17 cellular contexts compared by ENCODE assay signal in the genomic region with DNA sequence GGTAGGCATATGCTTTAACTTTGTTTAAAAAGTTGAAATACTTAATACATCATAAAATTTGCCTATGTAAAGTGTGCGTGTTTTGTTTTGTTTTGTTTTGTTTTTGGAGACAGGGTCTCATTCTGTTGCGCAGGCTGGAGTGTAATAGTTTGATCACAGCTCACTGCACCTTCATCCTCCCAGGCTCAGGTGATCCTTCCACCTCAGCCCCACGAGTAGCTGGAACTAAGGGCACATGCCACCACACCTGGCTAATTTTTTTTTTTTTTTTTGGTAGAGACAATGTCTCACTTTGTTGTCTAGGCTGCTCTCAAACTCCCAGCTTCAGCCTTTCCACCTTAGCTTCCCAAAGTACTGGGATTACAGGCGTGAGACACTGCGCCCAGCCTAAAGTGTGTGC.
"Had no signal": no experiment of that assay in that cellular context is flagged by ENCODE, and none has a peak within 500 bp of the region (broad histone marks: within the 10 kb centered on the region; RNA-seq: fewer than 3 reads in every experiment).

No MANE protein-coding gene starts in this region.

- H3K27me3 Mint-ChIP-seq: activated B cell treated with CpG ODN at 0.5 μM for 24 hours; activated naive CD8-positive, alpha-beta T cell treated with anti-CD3 and anti-CD28 coated beads, Interleukin-2, amount 10 ng/mL, durations not matched to agents 7 days and 5 days; brain had no signal

- H3K27ac ChIP-seq: epithelial cell of prostate, lower lobe of right lung, parathyroid adenoma, tibial artery had no signal

- DNase-seq: activated B cell treated with CpG ODN at 0.5 μM for 24 hours; activated CD4-positive, alpha-beta T cell treated with anti-CD3 and anti-CD28 coated beads, Interleukin-2, amount 50 U/mL, for 1 hour; activated gamma-delta T cell treated with Interleukin-2 at 50 U/mL for 16 hours; activated naive CD8-positive, alpha-beta T cell treated with anti-CD3 and anti-CD28 coated beads, Interleukin-2, amount 10 ng/mL, durations not matched to agents 7 days and 5 days; activated T-cell treated with anti-CD3 and anti-CD28 coated beads, Interleukin-2, amount 50 U/mL, for 4 hours; effector memory CD4-positive, alpha-beta T cell; heart right ventricle; left colon; lower lobe of right lung; midbrain; retina; stimulated activated CD4-positive, alpha-beta T cell treated with anti-CD3 and anti-CD28 coated beads, Interleukin-12 subunit alpha, Interleukin-12 subunit beta, amount 100 ng/mL, for 4 hours; stimulated activated CD4-positive, alpha-beta T cell treated with anti-CD3 and anti-CD28 coated beads, Interleukin-2, amount 100 ng/mL, for 24 hours; tibial artery had no signal

- H3K9ac ChIP-seq: parathyroid adenoma had no signal

- H3K4me3 ChIP-seq: heart right ventricle, lower lobe of right lung, tibial artery had no signal

- H3K27me3 ChIP-seq: heart right ventricle, tibial artery had no signal

- ATAC-seq: activated T-cell treated with anti-CD3 and anti-CD28 coated beads, Interleukin-2, amount 50 U/mL, for 4 hours; heart right ventricle; left colon had no signal

- H3K36me3 ChIP-seq: lower lobe of right lung had no signal

- H3K4me3 Mint-ChIP-seq: activated B cell treated with CpG ODN at 0.5 μM for 24 hours; activated naive CD8-positive, alpha-beta T cell treated with anti-CD3 and anti-CD28 coated beads, Interleukin-2, amount 10 ng/mL, durations not matched to agents 7 days and 5 days had no signal

- H3K27ac Mint-ChIP-seq: activated B cell treated with CpG ODN at 0.5 μM for 24 hours had no signal

- H3K9me3 ChIP-seq: heart right ventricle, lower lobe of right lung, tibial artery had no signal

- H3K9me3 Mint-ChIP-seq: activated B cell treated with CpG ODN at 0.5 μM for 24 hours; activated T-cell treated with anti-CD3 and anti-CD28 coated beads, Interleukin-2, amount 50 U/mL, for 4 hours had no signal
